Comparison of ENCODE assay signal across 21 cellular contexts in the genomic region with DNA sequence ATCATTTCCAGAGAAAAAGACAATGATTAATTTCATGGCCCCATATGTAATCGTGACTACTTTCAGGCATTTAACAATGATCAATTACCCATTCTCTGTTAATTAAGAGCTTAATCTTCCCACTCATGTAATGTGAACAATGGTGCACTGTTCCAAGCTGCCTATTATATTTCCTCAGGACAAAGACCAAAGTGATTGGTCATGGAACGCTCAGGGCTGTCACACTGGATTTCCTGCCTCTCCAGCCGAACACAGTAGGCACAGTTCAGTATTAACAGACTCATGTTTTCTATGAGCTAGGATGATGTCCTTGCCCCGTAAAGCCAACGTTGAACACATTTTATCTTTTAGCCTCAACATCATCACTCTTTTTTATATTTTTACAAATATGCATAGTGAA.
A peak's percentile ranks its signal among the peaks of the same experiment; 100 is the strongest.
DNase-seq lines count a peak whose midpoint lies in the region; ATAC-seq and TF ChIP-seq lines count a peak whose summit lies in the region.
"Had no signal": no experiment of that assay in that cellular context is flagged by ENCODE, and none has a peak within 500 bp of the region (broad histone marks: within the 10 kb centered on the region; RNA-seq: fewer than 3 reads in every experiment).

No MANE protein-coding gene starts in this region.

- BruUV-seq in A673 (replicated peaks; lab: Mats Ljungman, UMichigan), result no TSS peak

- H3K27ac ChIP-seq in A673 (ENCODE audit: low read depth, low read length, poor library complexity, severe bottlenecking) (no peak overlapping the region), mesodermal cell (ENCODE audit: low read depth, low read length, severe bottlenecking) (peak overlapping the region; percentile 50), vagina (no peak overlapping the region)
- H3K27ac ChIP-seq: KMS-11 had no signal

- H3K4me3 ChIP-seq in A673 (ENCODE audit: low read depth, low read length, poor library complexity, severe bottlenecking), result no peak overlapping the region
- H3K4me3 ChIP-seq in mesodermal cell (ENCODE audit: extremely low read depth, insufficient read depth, low read length, poor library complexity, severe bottlenecking), result no peak overlapping the region
- no peak overlapping the region for H3K4me3 ChIP-seq in vagina
- H3K4me3 ChIP-seq: GM12878 had no signal

- intact Hi-C loops in A673 (cut with micrococcal nuclease; ENCODE audit: unreplicated experiment), result loop anchor here (5.0 kb wide), 1 partner anchor 998 kb away; no protein-coding TSS in a partner anchor
- intact Hi-C loops in vagina (cut with DNase I), result no loop called here

- DNase-seq in A673 (ENCODE audit: low spot score) (peak; percentile 26), RPMI7951 (ENCODE audit: low read depth) (peak; percentile 41), dermis blood vessel endothelial cell (peak; percentile 6), vagina (ENCODE audit: extremely low spot score in 2 of 2) (no peak)
- DNase-seq: CD4-positive, alpha-beta T cell; DMS53; EL; NCI-H1048; NCI-H1436; NCI-H2029 treated with DMSO at 0.1 percent for 48 hours; NCI-H2171; NCI-H526; OCI-M1; RPMI8226; SIG-M5 had no signal

- TF ChIP-seq CTCF in A673 (conservative IDR thresholded peaks at IDR 0.05; ENCODE audit: low read depth, low read length), result no peak
- TF ChIP-seq CTCF in vagina (IDR thresholded peaks at IDR 0.05), result no peak

- peaks cover 7% of the 10 kb centered on the region for H3K9me3 ChIP-seq in A673 (ENCODE audit: low read depth, low read length, poor library complexity, severe bottlenecking)
- peaks cover 30% of the 10 kb centered on the region for H3K9me3 ChIP-seq in mesodermal cell (ENCODE audit: control insufficient read depth, low read length)
- no peaks in the 10 kb centered on the region for H3K9me3 ChIP-seq in vagina

- H3K27me3 ChIP-seq in A673 (replicated peaks; ENCODE audit: insufficient read depth, low read depth, low read length, poor library complexity) (no peaks in the 10 kb centered on the region), vagina (no peaks in the 10 kb centered on the region)

- peaks cover 12% of the 10 kb centered on the region for H3K4me1 ChIP-seq in A673 (ENCODE audit: insufficient read depth, low read length, poor library complexity, severe bottlenecking)
- H3K4me1 ChIP-seq in mesodermal cell (ENCODE audit: control insufficient read depth, insufficient read depth, low read length, poor library complexity, severe bottlenecking), result peaks cover 11% of the 10 kb centered on the region
- no peaks in the 10 kb centered on the region for H3K4me1 ChIP-seq in vagina

- ATAC-seq in HG03175 (IDR thresholded peaks at IDR 0.05; ENCODE audit: unreplicated experiment) (no peak), HG03280 (IDR thresholded peaks at IDR 0.05; ENCODE audit: unreplicated experiment) (no peak), GM21528 (IDR thresholded peaks at IDR 0.05; ENCODE audit: low FRiP score, unreplicated experiment) (no peak)
- ATAC-seq: GM12878 had no signal

- POLR2A ChIA-PET in A673 (lab: Charles Lee; ENCODE audit: low non-redundant PET), result no interaction called here

- CTCF ChIA-PET in A673 (lab: Charles Lee), result no interaction called here

- TF ChIP-seq POLR2A in vagina (IDR thresholded peaks at IDR 0.05), result no peak

- 53 to 71% methylated on average over 1 to 3 of the region's 5 CpGs for WGBS in mesodermal cell (ENCODE audit: insufficient coverage in 2 of 2), 2 experiments

- no peaks in the 10 kb centered on the region for H3K36me3 ChIP-seq in A673 (ENCODE audit: insufficient read depth, low read length, poor library complexity, severe bottlenecking)
- no peaks in the 10 kb centered on the region for H3K36me3 ChIP-seq in mesodermal cell (ENCODE audit: control insufficient read depth, insufficient read depth, low read length)
- no peaks in the 10 kb centered on the region for H3K36me3 ChIP-seq in vagina

Comparison
In these comparisons a context has a peak if more than half of its experiments do, and no peak if none do; other contexts are left out.
1. DNase-seq: peak in A673 (single experiment), RPMI7951 (single experiment) and dermis blood vessel endothelial cell (single experiment); none in vagina (0 of 2).